Comparison of ENCODE assay signal across 8 cellular contexts in the genomic region with DNA sequence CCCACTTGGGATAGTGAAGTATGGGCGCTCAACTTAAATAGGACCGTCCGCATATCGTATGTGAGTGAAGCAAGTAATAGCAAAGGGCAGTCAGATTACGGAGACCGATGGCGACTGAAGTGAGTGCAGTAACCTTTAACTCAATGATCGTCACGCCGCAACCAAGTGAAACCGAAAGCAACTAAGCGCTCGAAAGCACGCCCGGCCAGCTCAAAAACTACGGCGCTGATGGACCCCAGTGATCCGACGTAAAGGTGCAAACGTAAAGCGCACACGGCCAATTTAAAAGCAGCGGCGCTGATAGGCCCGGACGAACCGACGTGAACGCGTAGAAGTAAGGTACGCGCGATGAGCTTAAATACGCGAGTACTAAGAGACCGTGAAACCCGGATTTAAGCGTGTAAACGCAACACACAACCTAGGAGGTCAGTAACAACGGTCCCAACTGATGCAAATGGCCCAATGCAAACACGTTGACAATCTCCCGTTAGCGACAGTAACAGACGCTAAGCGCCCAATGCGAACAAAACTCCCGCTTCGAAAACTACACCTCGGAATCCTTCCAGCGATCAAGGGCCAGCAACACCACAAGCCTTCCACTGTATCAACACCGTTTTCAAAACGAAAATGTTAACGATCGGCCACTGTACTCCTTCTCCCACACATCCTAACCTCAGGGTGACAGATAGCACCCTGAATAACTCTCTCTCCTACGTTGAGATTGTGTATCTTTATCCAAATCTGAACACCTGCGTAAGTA.
A peak's percentile ranks its signal among the peaks of the same experiment; 100 is the strongest.
DNase-seq lines count a peak whose midpoint lies in the region; ATAC-seq and TF ChIP-seq lines count a peak whose summit lies in the region.

No MANE protein-coding gene starts in this region.

- H3K4me3 ChIP-seq in KMS-11 (IDR thresholded peaks at IDR 0.05; ENCODE audit: insufficient read depth, low read depth, low read length), result no peak overlapping the region
- H3K4me3 ChIP-seq in fibroblast of pulmonary artery (replicated peaks; ENCODE audit: low read depth, low read length), result peak overlapping the region; percentile 71

- H2AFZ ChIP-seq in KMS-11 (ENCODE audit: low read depth), result peak overlapping the region; percentile 75

- no peaks in the 10 kb centered on the region for H4K20me1 ChIP-seq in KMS-11 (ENCODE audit: insufficient read depth)

- H3K9me3 Mint-ChIP-seq in nephron, result peaks cover 2% of the 10 kb centered on the region

- H3K36me3 ChIP-seq in KMS-11 (ENCODE audit: insufficient read depth), result no peaks in the 10 kb centered on the region

- TF ChIP-seq CTCF in KMS-11 (conservative IDR thresholded peaks at IDR 0.05; ENCODE audit: low read depth, low read length) (no peak), fibroblast of pulmonary artery (IDR thresholded peaks at IDR 0.05; ENCODE audit: low read length, missing control alignments) (no peak), nephron (IDR thresholded peaks at IDR 0.05; ENCODE audit: unreplicated experiment in 3 of 3) (no peak)

- H3K9ac ChIP-seq in KMS-11, result peak overlapping the region; percentile 98

- peaks cover 30% of the 10 kb centered on the region for H3K4me1 ChIP-seq in KMS-11 (ENCODE audit: low read depth, poor library complexity, severe bottlenecking)

- H3K27ac ChIP-seq in KMS-11, result peak overlapping the region; percentile 100

- peak overlapping the region; percentile 77 to 81 (median 81) for H3K4me3 Mint-ChIP-seq in nephron

- no peaks in the 10 kb centered on the region for H3K27me3 ChIP-seq in KMS-11 (ENCODE audit: insufficient read depth, low read depth)

- ATAC-seq in GM21528 (IDR thresholded peaks at IDR 0.05; ENCODE audit: low FRiP score, unreplicated experiment), result peak; percentile 76
- ATAC-seq in stimulated activated naive CD8-positive, alpha-beta T cell treated with anti-CD3 and anti-CD28 coated beads, Interleukin-15, Interleukin-2, amounts not matched to agents 100 U/mL and 50 U/mL, for 24 hours, result peak; percentile 92

- peaks cover 21% of the 10 kb centered on the region for H3K36me3 Mint-ChIP-seq in nephron (ENCODE audit: low read depth)

- H3K27ac Mint-ChIP-seq in nephron, result peak overlapping the region; percentile 100

- peaks cover 21% of the 10 kb centered on the region; the same call in 1 of the 2 replicates for H3K79me2 ChIP-seq in KMS-11 (ENCODE audit: insufficient read depth, low read depth)

- H3K4me2 ChIP-seq in KMS-11, result peak overlapping the region; percentile 79

- no peaks in the 10 kb centered on the region for H3K27me3 Mint-ChIP-seq in nephron (ENCODE audit: low read depth)

- DNase-seq in D341Med (ENCODE audit: low spot score) (peak; percentile 87), RPMI8226 (peak; percentile 98), fibroblast of pulmonary artery (ENCODE audit: low read depth) (peak; percentile 100)
- peak; percentile 84 for DNase-seq in activated T-helper 9 cell treated with anti-CD3 and anti-CD28 coated beads, Interleukin-2, amount 50 U/mL, for 16 hours (ENCODE audit: low read depth)
- peak; percentile 83 for DNase-seq in stimulated activated naive CD8-positive, alpha-beta T cell treated with anti-CD3 and anti-CD28 coated beads, Interleukin-15, Interleukin-2, amounts not matched to agents 100 U/mL and 50 U/mL, for 24 hours

- peaks cover 37% of the 10 kb centered on the region for H3K4me1 Mint-ChIP-seq in nephron
